Comparison of ENCODE assay signal across 8 cellular contexts in the genomic region with DNA sequence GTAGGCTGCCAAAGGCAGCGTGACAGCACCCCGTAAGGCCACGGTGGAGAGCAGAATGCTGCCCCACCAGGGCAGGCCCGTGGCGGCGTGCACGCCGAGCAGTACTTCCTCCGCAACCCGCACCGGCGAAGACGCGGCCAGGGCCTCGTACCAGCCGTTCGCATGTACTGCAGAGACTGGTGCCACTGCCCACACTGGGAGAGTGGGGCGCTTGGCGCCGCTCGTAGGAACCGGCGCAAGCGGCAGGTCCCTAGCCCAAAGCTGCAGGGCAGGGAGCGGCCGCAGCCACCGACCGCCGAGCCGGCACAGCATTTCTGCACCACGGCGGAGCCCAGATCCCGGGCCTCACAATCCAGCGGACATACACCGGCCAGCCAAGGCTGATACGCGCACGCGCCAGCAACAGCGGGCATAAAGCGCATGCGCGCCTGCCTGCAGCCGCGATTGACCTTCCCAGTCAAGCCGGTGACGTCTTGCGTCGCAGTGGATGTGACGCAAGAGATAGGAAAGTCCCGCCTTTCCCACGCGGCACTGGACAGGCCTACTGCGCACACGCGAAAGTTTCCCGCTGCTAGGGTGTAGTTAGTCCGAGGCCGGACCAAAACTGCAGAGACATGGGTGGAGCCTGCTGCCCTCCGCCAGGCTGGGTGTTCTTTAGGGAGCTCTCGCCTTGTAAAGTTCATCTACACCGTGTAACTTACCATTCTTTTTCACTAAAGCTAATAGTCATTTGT. TPM values are rescaled to one million over a fixed set of nuclear protein-coding genes. Genes with fewer than 3 reads are reported as not detected.
DNase-seq lines count a peak whose midpoint lies in the region; ATAC-seq and TF ChIP-seq lines count a peak whose summit lies in the region.

A gene with protein sequence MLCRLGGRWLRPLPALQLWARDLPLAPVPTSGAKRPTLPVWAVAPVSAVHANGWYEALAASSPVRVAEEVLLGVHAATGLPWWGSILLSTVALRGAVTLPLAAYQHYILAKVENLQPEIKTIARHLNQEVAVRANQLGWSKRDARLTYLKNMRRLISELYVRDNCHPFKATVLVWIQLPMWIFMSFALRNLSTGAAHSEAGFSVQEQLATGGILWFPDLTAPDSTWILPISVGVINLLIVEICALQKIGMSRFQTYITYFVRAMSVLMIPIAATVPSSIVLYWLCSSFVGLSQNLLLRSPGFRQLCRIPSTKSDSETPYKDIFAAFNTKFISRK (minus strand): TSS at position 379 of the 734 bp plus-strand sequence. CDS start 67 bp downstream, at position 312.

- peak; percentile 85 to 86 for ATAC-seq in CD4-positive, CD25-positive, alpha-beta regulatory T cell (ENCODE audit: low read depth in 2 of 2)
- ATAC-seq in GM19397 (IDR thresholded peaks at IDR 0.05; ENCODE audit: unreplicated experiment) (peak; percentile 84), HG03571 (IDR thresholded peaks at IDR 0.05; ENCODE audit: unreplicated experiment) (peak; percentile 85), left lung (peak; percentile 92)

- H3K36me3 Mint-ChIP-seq in CD4-positive, CD25-positive, alpha-beta regulatory T cell: peaks cover 3% of the 10 kb centered on the region

- H3K27ac Mint-ChIP-seq in CD4-positive, CD25-positive, alpha-beta regulatory T cell: peak within 1 kb of the TSS; percentile 96 to 100 (median 98)

- H3K4me1 ChIP-seq in CD4-positive, CD25-positive, alpha-beta regulatory T cell (ENCODE audit: control insufficient read depth, insufficient read depth, low read length, poor library complexity, severe bottlenecking): peaks cover 33% of the 10 kb centered on the region
- peaks cover 0 to 24% of the 10 kb centered on the region in 2 donors for H3K4me1 ChIP-seq in left lung

- peak within 1 kb of the TSS; percentile 99 for H3K27ac ChIP-seq in CD4-positive, CD25-positive, alpha-beta regulatory T cell (ENCODE audit: insufficient read depth, low read length, poor library complexity, severe bottlenecking)
- peak within 1 kb of the TSS; percentile 95 to 98 for H3K27ac ChIP-seq in left lung

- H3K27me3 ChIP-seq in CD4-positive, CD25-positive, alpha-beta regulatory T cell (ENCODE audit: control insufficient read depth, insufficient read depth, low read length): no peaks in the 10 kb centered on the region
- no peaks in the 10 kb centered on the region for H3K27me3 ChIP-seq in left lung

- H3K27me3 Mint-ChIP-seq in CD4-positive, CD25-positive, alpha-beta regulatory T cell: no peaks in the 10 kb centered on the region

- intact Hi-C loops in left lung (cut with DNase I): loop anchor here in 1 of 2 donors (5.0 kb wide), 1 partner anchor 188 kb away; the partner anchor contains the start of gene ANKRD17

- peak; percentile 92 to 96 (median 93) for DNase-seq in CD4-positive, CD25-positive, alpha-beta regulatory T cell
- DNase-seq in NCI-H82 (lab: John Stamatoyannopoulos, UW) (peak; percentile 98), dermis blood vessel endothelial cell (peak; percentile 99), left lung (peak; percentile 98 to 99)
- peak; percentile 94 to 96 for DNase-seq in activated CD4-positive, alpha-beta T cell treated with anti-CD3 and anti-CD28 coated beads, Interleukin-2, amount 50 U/mL, for 48 hours
- peak; percentile 90 to 91 for DNase-seq in stimulated activated CD4-positive, alpha-beta T cell treated with anti-CD3 and anti-CD28 coated beads, Interleukin-2, amount 100 ng/mL, for 48 hours

- no peaks in the 10 kb centered on the region for H3K9me3 ChIP-seq in CD4-positive, CD25-positive, alpha-beta regulatory T cell (ENCODE audit: control insufficient read depth in 2 of 2, low read length in 2 of 2)
- no peaks in the 10 kb centered on the region for H3K9me3 ChIP-seq in left lung

- peaks cover 23 to 45% (median 37%) of the 10 kb centered on the region in 4 donors for H3K4me1 Mint-ChIP-seq in CD4-positive, CD25-positive, alpha-beta regulatory T cell

- no peaks in the 10 kb centered on the region for H3K9me3 Mint-ChIP-seq in CD4-positive, CD25-positive, alpha-beta regulatory T cell

- H3K36me3 ChIP-seq in CD4-positive, CD25-positive, alpha-beta regulatory T cell (ENCODE audit: control insufficient read depth, insufficient read depth, low read length): peaks cover 4% of the 10 kb centered on the region
- peaks cover 0 to 9% of the 10 kb centered on the region in 2 donors for H3K36me3 ChIP-seq in left lung

- peak within 1 kb of the TSS; percentile 84 to 90 (median 88) for H3K4me3 Mint-ChIP-seq in CD4-positive, CD25-positive, alpha-beta regulatory T cell

- peak within 1 kb of the TSS; percentile 98 for H3K4me3 ChIP-seq in CD4-positive, CD25-positive, alpha-beta regulatory T cell (ENCODE audit: low read depth, low read length)
- peak within 1 kb of the TSS; percentile 74 to 76 for H3K4me3 ChIP-seq in left lung

- peak in 1 of 2 donors; percentile 14 for TF ChIP-seq CTCF in left lung (IDR thresholded peaks at IDR 0.05)

RNA-seq across cellular contexts. Expression of the gene that starts here (rescaled TPM):
- 9.2 TPM for total RNA-seq in CD4-positive, CD25-positive, alpha-beta regulatory T cell
- 1 to 10 TPM; 4.5 to 7.3 (median 6.7) TPM for polyA plus RNA-seq in CD4-positive, CD25-positive, alpha-beta regulatory T cell
- 10.2 and 22.9 TPM in 2 replicates for total RNA-seq in dermis blood vessel endothelial cell
- 10 to 100 TPM; 14.6 to 17.0 TPM for total RNA-seq in left lung

Comparison
In these comparisons a context has a peak if more than half of its experiments do, and no peak if none do; other contexts are left out.
1. Peak in every context shown above with its lines: DNase-seq, ATAC-seq, H3K4me3 ChIP-seq and H3K27ac ChIP-seq.